11 cellular contexts compared by ENCODE assay signal in genomic region chr12:91180577-91180976, GRCh38. TPM values are rescaled to one million over a fixed set of nuclear protein-coding genes. Genes with fewer than 3 reads are reported as not detected.
A peak's percentile ranks its signal among the peaks of the same experiment; 100 is the strongest.
DNase-seq lines count a peak whose midpoint lies in the region; ATAC-seq and TF ChIP-seq lines count a peak whose summit lies in the region.
"Had no signal": no experiment of that assay in that cellular context is flagged by ENCODE, and none has a peak within 500 bp of the region (broad histone marks: within the 10 kb centered on the region; RNA-seq: fewer than 3 reads in every experiment).

No MANE protein-coding gene starts in this region.

- DNase-seq in COLO829 (ENCODE audit: low spot score) = peak; percentile 12
- DNase-seq in SK-N-MC (ENCODE audit: low read depth, low spot score) = peak; percentile 94
- peak; percentile 1 for DNase-seq in glomerular visceral epithelial cell (ENCODE audit: extremely low spot score)
- DNase-seq in gastrocnemius medialis = no peak
- DNase-seq in RKO (ENCODE audit: low spot score) = no peak
- DNase-seq in SK-N-DZ (ENCODE audit: low spot score) = no peak
- no peak for DNase-seq in Calu3
- DNase-seq in endodermal cell = no peak
- DNase-seq: activated CD8-positive, alpha-beta memory T cell treated with anti-CD3 and anti-CD28 coated beads, Interleukin-2, amount 50 U/mL, for 48 hours; NCI-H1417 treated with DMSO at 0.1 percent for 48 hours; nephron progenitor cell had no signal

- TF ChIP-seq CTCF in gastrocnemius medialis (IDR thresholded peaks at IDR 0.05 in 4 of 5, conservative IDR thresholded peaks at IDR 0.05 in 1 of 5) (no peak), Calu3 (IDR thresholded peaks at IDR 0.05; ENCODE audit: unreplicated experiment) (no peak), endodermal cell (conservative IDR thresholded peaks at IDR 0.05) (no peak)

- no peaks in the 10 kb centered on the region for H3K4me1 Mint-ChIP-seq in Calu3 (ENCODE audit: low read depth, unreplicated experiment)
- H3K4me1 Mint-ChIP-seq in endodermal cell = no peaks in the 10 kb centered on the region

- H3K27me3 ChIP-seq in gastrocnemius medialis (no peaks in the 10 kb centered on the region), endodermal cell (ENCODE audit: control insufficient read depth, insufficient read depth, low read length, poor library complexity, severe bottlenecking) (no peaks in the 10 kb centered on the region)

- TF ChIP-seq POLR2A in gastrocnemius medialis (IDR thresholded peaks at IDR 0.05) = no peak

- H3K4me3 Mint-ChIP-seq in Calu3 (ENCODE audit: low read depth, unreplicated experiment) (no peak overlapping the region), endodermal cell (no peak overlapping the region)
- H3K4me3 Mint-ChIP-seq: nephron progenitor cell had no signal

- intact Hi-C loops in gastrocnemius medialis (cut with DNase I; ENCODE audit: low total_unique reads) (loop anchor here (5.0 kb wide), 1 partner anchor 37 kb away; no protein-coding TSS in a partner anchor), Calu3 (cut with micrococcal nuclease; ENCODE audit: unreplicated experiment) (loop anchor here (1.0 kb wide), 1 partner anchor 129 kb away; no protein-coding TSS in a partner anchor)

- CTCF ChIA-PET in Calu3 (lab: Charles Lee) = interaction anchor here (0.6 to 1.4 kb wide), 2 partner anchors 11 to 147 kb away, joined by 3 to 7 read pairs; no protein-coding TSS in a partner anchor

- H3K4me1 ChIP-seq in gastrocnemius medialis (no peaks in the 10 kb centered on the region), endodermal cell (ENCODE audit: control insufficient read depth, insufficient read depth, low read length) (no peaks in the 10 kb centered on the region)

- no peaks in the 10 kb centered on the region for H3K9me3 ChIP-seq in SK-N-MC (ENCODE audit: low read depth, low read length)
- no peaks in the 10 kb centered on the region for H3K9me3 ChIP-seq in gastrocnemius medialis
- H3K9me3 ChIP-seq in endodermal cell (ENCODE audit: control insufficient read depth, low read length) = no peaks in the 10 kb centered on the region

- H3K9ac ChIP-seq in SK-N-MC (ENCODE audit: insufficient read length) (peak overlapping the region; percentile 79), endodermal cell (ENCODE audit: extremely low read depth, low read length, poor library complexity, severe bottlenecking) (no peak overlapping the region)

- H3K4me3 ChIP-seq in SK-N-MC (peak overlapping the region; percentile 79), gastrocnemius medialis (peak overlapping the region in 3 of 4 donors; percentile 30 to 44 (median 44)), endodermal cell (ENCODE audit: low read length) (no peak overlapping the region)

- H3K36me3 Mint-ChIP-seq in Calu3 (ENCODE audit: insufficient read depth, unreplicated experiment) (no peaks in the 10 kb centered on the region), endodermal cell (ENCODE audit: low read depth) (no peaks in the 10 kb centered on the region)

- ATAC-seq in gastrocnemius medialis = peak in 1 of 2 donors; percentile 62

- WGBS in endodermal cell (ENCODE audit: insufficient coverage in 1 of 2, insufficient read length in 1 of 2), 2 experiments = 76% methylated on average over 1 of the region's 1 CpG; no CpG with 5 or more reads in 1 of the 2 experiments

- H3K9me3 Mint-ChIP-seq in Calu3 (ENCODE audit: low read depth, unreplicated experiment) (no peaks in the 10 kb centered on the region), endodermal cell (no peaks in the 10 kb centered on the region)
- H3K9me3 Mint-ChIP-seq: nephron progenitor cell had no signal

- H3K27ac Mint-ChIP-seq in Calu3 (ENCODE audit: unreplicated experiment) = no peak overlapping the region
- H3K27ac Mint-ChIP-seq in endodermal cell = no peak overlapping the region
- H3K27ac Mint-ChIP-seq: nephron progenitor cell had no signal

- H3K36me3 ChIP-seq in SK-N-MC (ENCODE audit: insufficient read depth, low read length) (peaks cover 10% of the 10 kb centered on the region; the same call in 1 of the 2 replicates), gastrocnemius medialis (no peaks in the 10 kb centered on the region), endodermal cell (ENCODE audit: control insufficient read depth, insufficient read depth, low read length) (no peaks in the 10 kb centered on the region)

- in situ Hi-C loops in gastrocnemius medialis (cut with MboI; ENCODE audit: low sequenced_read_pairs in 4 of 4) = loop anchor here in 2 of 4 donors (10.0 kb wide), 1 partner anchor 144 kb away; no protein-coding TSS in a partner anchor

- no TSS peak for BruUV-seq in Calu3 (replicated peaks; lab: Mats Ljungman, UMichigan)

- H3K27me3 Mint-ChIP-seq in Calu3 (ENCODE audit: unreplicated experiment) (no peaks in the 10 kb centered on the region), endodermal cell (ENCODE audit: insufficient read depth) (no peaks in the 10 kb centered on the region)

- peak overlapping the region; percentile 97 for H3K27ac ChIP-seq in SK-N-MC
- peak overlapping the region; percentile 51 to 62 (median 56) for H3K27ac ChIP-seq in gastrocnemius medialis
- H3K27ac ChIP-seq in endodermal cell (ENCODE audit: low read depth, low read length) = no peak overlapping the region

RNA-seq across cellular contexts. Expression of gene DCN, which starts 2.0 kb away (rescaled TPM):
- 100 to 1,000 TPM; 346 to 674 (median 611) TPM for total RNA-seq in gastrocnemius medialis
- polyA plus RNA-seq in SK-N-DZ (2014; cell fraction: cytosol; rRNA removed) = 1.4 and 2.9 TPM in 2 replicates
- 0.38 TPM in 1 of 2 replicates, not detected in the other for polyA plus RNA-seq in SK-N-DZ (2014; cell fraction: nucleus; rRNA removed)
- total RNA-seq in Calu3 (2022) = not detected in 2 replicates
- not detected for total RNA-seq in endodermal cell
- 7.8 TPM for polyA plus RNA-seq in endodermal cell (2013, experiment 1 of 2)
- 7.8 TPM for polyA plus RNA-seq in endodermal cell (2013, experiment 2 of 2)

Comparison
In these comparisons a context has a peak if more than half of its experiments do, and no peak if none do; other contexts are left out.
1. DNase-seq: peak in COLO829 (single experiment), SK-N-MC (single experiment) and glomerular visceral epithelial cell (single experiment); none in gastrocnemius medialis (0 of 2), RKO (single experiment), SK-N-DZ (single experiment), Calu3 (single experiment) and endodermal cell (single experiment).
2. RNA of gene DCN, which starts 2.0 kb away (total RNA-seq): 346 to 674 TPM in gastrocnemius medialis; not detected in endodermal cell and not detected in Calu3; every median in the first group is over 100 times any median in the second.